In genomic region chr12:117847371-117847770, GRCh38 we compare ENCODE assay signal across 15 cellular contexts.
DNase-seq lines count a peak whose midpoint lies in the region; ATAC-seq and TF ChIP-seq lines count a peak whose summit lies in the region.
"Had no signal": no experiment of that assay in that cellular context is flagged by ENCODE, and none has a peak within 500 bp of the region (broad histone marks: within the 10 kb centered on the region; RNA-seq: fewer than 3 reads in every experiment).

No MANE protein-coding gene starts in this region.

- H3F3A ChIP-seq in neural progenitor cell (ENCODE audit: low read depth), result peaks cover 6% of the 10 kb centered on the region

- no peak overlapping the region for H3K27ac Mint-ChIP-seq in neural progenitor cell
- H3K27ac Mint-ChIP-seq: CD4-positive, alpha-beta T cell; HFFc6 had no signal

- peak overlapping the region; percentile 50 for H2AFZ ChIP-seq in neural progenitor cell (replicated peaks)

- H3K27me3 Mint-ChIP-seq in neural progenitor cell (ENCODE audit: insufficient read depth, low read depth), result peaks cover 13% of the 10 kb centered on the region

- intact Hi-C loops in adrenal gland (cut with DNase I), result no loop called here

- peaks cover 10 to 21% (median 16%) of the 10 kb centered on the region in 11 experiments for H3K9me3 ChIP-seq in BLaER1 treated with 17β-estradiol and CSF1 and Interleukin-3, amounts not matched to agents 10 nM and 100 nM (replicated peaks in 1 of 11)
- H3K9me3 ChIP-seq in WERI-Rb-1 (ENCODE audit: severe bottlenecking) (peaks cover 8% of the 10 kb centered on the region), neural progenitor cell (ENCODE audit: low read depth) (no peaks in the 10 kb centered on the region), adrenal gland (replicated peaks in 1 of 3) (no peaks in the 10 kb centered on the region)

- no peak for TF ChIP-seq POLR2A in adrenal gland (IDR thresholded peaks at IDR 0.05)

- peak overlapping the region in 6 of 11 experiments; percentile 33 to 74 (median 46); a peak in 6 of 22 replicates for H3K4me2 ChIP-seq in BLaER1 treated with 17β-estradiol and CSF1 and Interleukin-3, amounts not matched to agents 10 nM and 100 nM
- H3K4me2 ChIP-seq in neural progenitor cell, result peak overlapping the region; percentile 62

- TF ChIP-seq CTCF in WERI-Rb-1 (IDR thresholded peaks at IDR 0.05; ENCODE audit: low read depth, low read length), result no peak
- no peak for TF ChIP-seq CTCF in neural progenitor cell (IDR thresholded peaks at IDR 0.05)
- no peak for TF ChIP-seq CTCF in adrenal gland (IDR thresholded peaks at IDR 0.05)

- no peaks in the 10 kb centered on the region for H3K36me3 ChIP-seq in BLaER1 treated with 17β-estradiol and CSF1 and Interleukin-3, amounts not matched to agents 10 nM and 100 nM
- H3K36me3 ChIP-seq in WERI-Rb-1, result no peaks in the 10 kb centered on the region
- H3K36me3 ChIP-seq in neural progenitor cell, result no peaks in the 10 kb centered on the region
- no peaks in the 10 kb centered on the region for H3K36me3 ChIP-seq in adrenal gland (replicated peaks in 1 of 2)

- H3K4me1 ChIP-seq in BLaER1 treated with 17β-estradiol and CSF1 and Interleukin-3, amounts not matched to agents 10 nM and 100 nM, result peaks cover 0 to 19% (median 13%) of the 10 kb centered on the region in 10 experiments; a peak in 16 of 20 replicates
- H3K4me1 ChIP-seq in neural progenitor cell, result peaks cover 21% of the 10 kb centered on the region
- H3K4me1 ChIP-seq in adrenal gland (replicated peaks in 1 of 2), result no peaks in the 10 kb centered on the region

- H3K4me3 ChIP-seq in BLaER1 treated with 17β-estradiol and CSF1 and Interleukin-3, amounts not matched to agents 10 nM and 100 nM, result no peak overlapping the region
- no peak overlapping the region for H3K4me3 ChIP-seq in WERI-Rb-1 (ENCODE audit: low read depth, low read length)
- H3K4me3 ChIP-seq in neural progenitor cell, result no peak overlapping the region
- no peak overlapping the region for H3K4me3 ChIP-seq in adrenal gland
- H3K4me3 ChIP-seq: GM12878 had no signal

- H3K27me3 ChIP-seq in BLaER1 treated with 17β-estradiol and CSF1 and Interleukin-3, amounts not matched to agents 10 nM and 100 nM, result no peaks in the 10 kb centered on the region
- H3K27me3 ChIP-seq in WERI-Rb-1 (ENCODE audit: insufficient read depth, low read depth, severe bottlenecking), result no peaks in the 10 kb centered on the region
- no peaks in the 10 kb centered on the region for H3K27me3 ChIP-seq in neural progenitor cell
- peaks cover 3% of the 10 kb centered on the region for H3K27me3 ChIP-seq in adrenal gland

- no peak overlapping the region for H3K27ac ChIP-seq in BLaER1 treated with 17β-estradiol and CSF1 and Interleukin-3, amounts not matched to agents 10 nM and 100 nM
- peak overlapping the region; percentile 41; the same call in 1 of the 2 replicates for H3K27ac ChIP-seq in WERI-Rb-1
- no peak overlapping the region for H3K27ac ChIP-seq in neural progenitor cell
- H3K27ac ChIP-seq in adrenal gland, result no peak overlapping the region

- no peaks in the 10 kb centered on the region for H3K36me3 Mint-ChIP-seq in neural progenitor cell

- no peak overlapping the region for H3K9ac ChIP-seq in BLaER1 treated with 17β-estradiol and CSF1 and Interleukin-3, amounts not matched to agents 10 nM and 100 nM
- no peak overlapping the region for H3K9ac ChIP-seq in neural progenitor cell

- peak; percentile 90 for DNase-seq in NCI-H2171 treated with DMSO at 0.1 percent for 48 hours (lab: John Stamatoyannopoulos, UW)
- peak; percentile 63 for DNase-seq in WERI-Rb-1
- no peak for DNase-seq in neural progenitor cell (ENCODE audit: low spot score)
- DNase-seq in HuH-7 (ENCODE audit: low spot score), result no peak
- DNase-seq in adrenal gland, result no peak
- DNase-seq: ACHN; C1 segment of cervical spinal cord; Calu3; CD4-positive, alpha-beta T cell; DMS79; HCEC 1CT; HFFc6 had no signal

- H3K4me1 Mint-ChIP-seq in neural progenitor cell, result no peaks in the 10 kb centered on the region

- no peaks in the 10 kb centered on the region for H4K20me1 ChIP-seq in BLaER1 treated with 17β-estradiol and CSF1 and Interleukin-3, amounts not matched to agents 10 nM and 100 nM
- H4K20me1 ChIP-seq in neural progenitor cell (ENCODE audit: low read depth), result no peaks in the 10 kb centered on the region

- no peak for ATAC-seq in GM19351 (IDR thresholded peaks at IDR 0.05; ENCODE audit: unreplicated experiment)
- ATAC-seq: GM12878 had no signal

- 15 to 44% (median 37%) methylated on average over 2 to 5 of the region's 5 CpGs for WGBS in adrenal gland, 4 donors

- no peak overlapping the region for H3K4me3 Mint-ChIP-seq in neural progenitor cell
- H3K4me3 Mint-ChIP-seq: CD4-positive, alpha-beta T cell; HFFc6 had no signal

- H3K79me2 ChIP-seq in neural progenitor cell (ENCODE audit: low read depth), result no peaks in the 10 kb centered on the region

- peaks cover 7% of the 10 kb centered on the region for H3K9me3 Mint-ChIP-seq in neural progenitor cell

Comparison
In these comparisons a context has a peak if more than half of its experiments do, and no peak if none do; other contexts are left out.
1. DNase-seq: peak in NCI-H2171 treated with DMSO at 0.1 percent for 48 hours (single experiment) and WERI-Rb-1 (single experiment); none in neural progenitor cell (single experiment), HuH-7 (single experiment) and adrenal gland (0 of 7).